Comparison of ENCODE assay signal across 8 cellular contexts in the genomic region with DNA sequence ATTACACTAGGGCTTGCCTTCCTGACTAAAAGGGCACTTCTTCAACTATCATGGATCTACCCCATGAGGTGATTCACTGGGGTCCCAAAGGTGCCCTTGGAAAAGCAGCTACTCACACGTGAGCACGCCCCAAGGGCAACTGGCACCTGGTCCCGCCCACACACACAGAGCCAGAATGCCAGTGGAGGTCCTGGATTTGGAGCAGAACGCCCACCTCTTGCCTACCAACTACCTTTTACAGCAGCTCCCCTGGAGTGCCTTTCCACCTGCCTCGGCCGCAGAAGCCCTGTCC. TPM values are rescaled to one million over a fixed set of nuclear protein-coding genes. Genes with fewer than 3 reads are reported as not detected.
DNase-seq lines count a peak whose midpoint lies in the region; ATAC-seq and TF ChIP-seq lines count a peak whose summit lies in the region.

No MANE protein-coding gene starts in this region.

- H3K4me3 ChIP-seq in CD4-positive, alpha-beta memory T cell (ENCODE audit: low read length in 2 of 2) = peak overlapping the region in 1 of 2 donors; percentile 55
- H3K4me3 ChIP-seq in PC-3 (ENCODE audit: low read length) (no peak overlapping the region), esophagus (ENCODE audit: low read depth in 1 of 2, low read length in 2 of 2) (no peak overlapping the region)

- intact Hi-C loops in CD4-positive, alpha-beta memory T cell (cut with micrococcal nuclease) = no loop called here
- intact Hi-C loops in PC-3 (cut with micrococcal nuclease) = no loop called here

- peaks cover 13% of the 10 kb centered on the region for H3K4me1 ChIP-seq in CD4-positive, alpha-beta memory T cell (ENCODE audit: insufficient read depth, low read length)
- H3K4me1 ChIP-seq in PC-3 (ENCODE audit: insufficient read depth, low read length) = peaks cover 30% of the 10 kb centered on the region
- H3K4me1 ChIP-seq in esophagus (ENCODE audit: control insufficient read depth in 2 of 2, insufficient read depth in 2 of 2, low read length in 1 of 2) = peaks cover 8 to 16% of the 10 kb centered on the region in 2 donors

- H3K36me3 Mint-ChIP-seq in CD4-positive, alpha-beta memory T cell = no peaks in the 10 kb centered on the region
- peaks cover 2% of the 10 kb centered on the region for H3K36me3 Mint-ChIP-seq in progenitor cell of endocrine pancreas (ENCODE audit: insufficient read depth)

- ATAC-seq in PC-3 = no peak

- no peaks in the 10 kb centered on the region for H3F3A ChIP-seq in PC-3 (ENCODE audit: low read length, unreplicated experiment)

- H3K4me1 Mint-ChIP-seq in CD4-positive, alpha-beta memory T cell = peaks cover 10 to 23% (median 16%) of the 10 kb centered on the region in 4 donors
- H3K4me1 Mint-ChIP-seq in progenitor cell of endocrine pancreas (ENCODE audit: low read depth) = peaks cover 26% of the 10 kb centered on the region

- H3K27me3 Mint-ChIP-seq in CD4-positive, alpha-beta memory T cell = peaks cover 7 to 22% of the 10 kb centered on the region in 2 donors
- H3K27me3 Mint-ChIP-seq in progenitor cell of endocrine pancreas = peaks cover 11% of the 10 kb centered on the region

- H3K36me3 ChIP-seq in CD4-positive, alpha-beta memory T cell (ENCODE audit: insufficient read depth, low read length) = no peaks in the 10 kb centered on the region
- no peaks in the 10 kb centered on the region for H3K36me3 ChIP-seq in PC-3 (ENCODE audit: low read depth, low read length)
- no peaks in the 10 kb centered on the region for H3K36me3 ChIP-seq in esophagus (ENCODE audit: control insufficient read depth in 2 of 2, insufficient read depth in 2 of 2, low read length in 1 of 2)

- H3K4me2 ChIP-seq in PC-3 (ENCODE audit: low read length) = no peak overlapping the region

- no peaks in the 10 kb centered on the region for H3K9me3 ChIP-seq in CD4-positive, alpha-beta memory T cell (ENCODE audit: control insufficient read depth in 1 of 2, low read length in 2 of 2)
- H3K9me3 ChIP-seq in PC-3 (ENCODE audit: low read length) (no peaks in the 10 kb centered on the region), esophagus (ENCODE audit: control insufficient read depth in 2 of 2, insufficient read depth in 1 of 2, low read depth in 1 of 2, low read length in 1 of 2) (no peaks in the 10 kb centered on the region)

- no peaks in the 10 kb centered on the region for H3K27me3 ChIP-seq in CD4-positive, alpha-beta memory T cell (ENCODE audit: insufficient read depth, low read length)
- H3K27me3 ChIP-seq in PC-3 (ENCODE audit: low read length) = peaks cover 36% of the 10 kb centered on the region
- no peaks in the 10 kb centered on the region for H3K27me3 ChIP-seq in esophagus (ENCODE audit: control insufficient read depth in 1 of 2, insufficient read depth in 2 of 2, low read length in 2 of 2)

- no peak overlapping the region for H3K27ac ChIP-seq in CD4-positive, alpha-beta memory T cell (ENCODE audit: low read depth, low read length)
- H3K27ac ChIP-seq in PC-3 (ENCODE audit: low read length) (no peak overlapping the region), esophagus (ENCODE audit: low read depth in 2 of 2, low read length in 1 of 2) (peak overlapping the region; percentile 64 to 83)

- WGBS in esophagus, 2 donors = 53 to 70% methylated on average over 6 of the region's 6 CpGs

- H3K4me3 Mint-ChIP-seq in CD4-positive, alpha-beta memory T cell = peak overlapping the region in 7 of 8 donors; percentile 52 to 89 (median 87)
- H3K4me3 Mint-ChIP-seq in progenitor cell of endocrine pancreas (ENCODE audit: low read depth) = peak overlapping the region; percentile 80

- no peak overlapping the region for H3K9ac ChIP-seq in PC-3 (ENCODE audit: low read length)

- H3K9me2 ChIP-seq in PC-3 (replicated peaks; ENCODE audit: low read length) = no peaks in the 10 kb centered on the region

- TF ChIP-seq CTCF in PC-3 (conservative IDR thresholded peaks at IDR 0.05; ENCODE audit: low read depth, low read length) (no peak), progenitor cell of endocrine pancreas (IDR thresholded peaks at IDR 0.05; ENCODE audit: unreplicated experiment) (no peak)

- BruUV-seq in PC-3 (replicated peaks; lab: Mats Ljungman, UMichigan) = no TSS peak

- peak overlapping the region; percentile 43; the same call in 1 of the 2 replicates for H2AFZ ChIP-seq in PC-3 (ENCODE audit: low read length)

- no peaks in the 10 kb centered on the region for H3K9me3 Mint-ChIP-seq in CD4-positive, alpha-beta memory T cell
- H3K9me3 Mint-ChIP-seq in progenitor cell of endocrine pancreas (ENCODE audit: low read depth) = no peaks in the 10 kb centered on the region

- DNase-seq in CD4-positive, alpha-beta memory T cell = no peak
- DNase-seq in PC-3 = no peak
- DNase-seq in progenitor cell of endocrine pancreas (ENCODE audit: low spot score, unreplicated experiment) = no peak
- no peak for DNase-seq in NCI-H69 (lab: John Stamatoyannopoulos, UW)
- no peak for DNase-seq in activated CD4-positive, CD25-positive, alpha-beta regulatory T cell (lab: John Stamatoyannopoulos, UW)
- no peak for DNase-seq in DMS53 treated with DMSO at 0.1 percent for 48 hours (lab: John Stamatoyannopoulos, UW; ENCODE audit: unreplicated experiment)
- DNase-seq in SIG-M5 (lab: John Stamatoyannopoulos, UW) = no peak

- H3K79me2 ChIP-seq in PC-3 (ENCODE audit: low read length) = 0 out of 2 replicates have a peak, but pooled peaks cover 2% of the 10 kb centered on the region

- POLR2A ChIA-PET in CD4-positive, alpha-beta memory T cell (lab: Charles Lee; ENCODE audit: partially characterized antibody) = no interaction called here
- POLR2A ChIA-PET in PC-3 (lab: Charles Lee; ENCODE audit: unreplicated experiment) = no interaction called here

- peak overlapping the region in 2 of 7 donors; percentile 43 to 70 for H3K27ac Mint-ChIP-seq in CD4-positive, alpha-beta memory T cell
- H3K27ac Mint-ChIP-seq in progenitor cell of endocrine pancreas = peak overlapping the region; percentile 63

- H4K20me1 ChIP-seq in PC-3 (ENCODE audit: low read length) = no peaks in the 10 kb centered on the region

- CTCF ChIA-PET in CD4-positive, alpha-beta memory T cell (lab: Charles Lee; ENCODE audit: partially characterized antibody) = no interaction called here
- CTCF ChIA-PET in PC-3 (lab: Charles Lee) = no interaction called here

RNA-seq across cellular contexts. Expression of gene CTDSPL, which starts 1.8 kb away (rescaled TPM):
- total RNA-seq in CD4-positive, alpha-beta memory T cell = under 1 TPM; 0.61 to 0.73 TPM
- under 1 TPM in 1 of 2 donors, not detected in 1; 0.08 TPM for polyA plus RNA-seq in CD4-positive, alpha-beta memory T cell
- 6.1 and 11.7 TPM in 2 replicates for total RNA-seq in PC-3 (2014; rRNA removed)
- polyA plus RNA-seq in esophagus = 10 to 100 TPM in 1 of 2 donors, 1 to 10 TPM in 1; 7.6 to 13.6 TPM
- 53.3 and 55.3 TPM in 2 replicates for total RNA-seq in progenitor cell of endocrine pancreas

Comparison
In these comparisons a context has a peak if more than half of its experiments do, and no peak if none do; other contexts are left out.
1. H3K27ac ChIP-seq: peak in esophagus (2 of 2); none in CD4-positive, alpha-beta memory T cell (single experiment) and PC-3 (single experiment).